8 cellular contexts compared by ENCODE assay signal in genomic region chr14:46490150-46490769, GRCh38.
DNase-seq lines count a peak whose midpoint lies in the region; ATAC-seq and TF ChIP-seq lines count a peak whose summit lies in the region.

No MANE protein-coding gene starts in this region.

- no peaks in the 10 kb centered on the region for H3K27me3 Mint-ChIP-seq in neural crest cell (ENCODE audit: low read depth)

- intact Hi-C loops in stomach (cut with DNase I; ENCODE audit: low total_unique reads), result no loop called here

- no peak overlapping the region for H3K4me3 ChIP-seq in stomach

- H3K27ac Mint-ChIP-seq in neural crest cell (ENCODE audit: unreplicated experiment), result no peak overlapping the region

- no peaks in the 10 kb centered on the region for H3K9me3 Mint-ChIP-seq in neural crest cell

- peak; percentile 74 for ATAC-seq in GM19035 (IDR thresholded peaks at IDR 0.05; ENCODE audit: unreplicated experiment)
- ATAC-seq in HG03135 (IDR thresholded peaks at IDR 0.05; ENCODE audit: unreplicated experiment), result peak; percentile 95

- peak; percentile 46 for DNase-seq in RKO (ENCODE audit: low spot score)
- no peak for DNase-seq in neural crest cell (ENCODE audit: low read depth, low spot score)
- no peak for DNase-seq in NCI-H1092 treated with DMSO at 0.1 percent for 48 hours (lab: John Stamatoyannopoulos, UW)
- no peak for DNase-seq in stomach
- no peak for DNase-seq in SHP77 treated with DMSO at 0.1 percent for 48 hours (lab: John Stamatoyannopoulos, UW)

- H3K36me3 Mint-ChIP-seq in neural crest cell (ENCODE audit: low read depth), result no peaks in the 10 kb centered on the region

- TF ChIP-seq EP300 in stomach (IDR thresholded peaks at IDR 0.05), result no peak

- no peaks in the 10 kb centered on the region for H3K9me3 ChIP-seq in stomach

- peaks cover 7% of the 10 kb centered on the region for H3K4me1 Mint-ChIP-seq in neural crest cell

- no peak overlapping the region for H3K27ac ChIP-seq in C4-2B
- H3K27ac ChIP-seq in stomach, result no peak overlapping the region

- no peak overlapping the region for H3K4me3 Mint-ChIP-seq in neural crest cell

- H3K36me3 ChIP-seq in stomach, result no peaks in the 10 kb centered on the region

- H3K27me3 ChIP-seq in stomach, result no peaks in the 10 kb centered on the region

- TF ChIP-seq CTCF in C4-2B (conservative IDR thresholded peaks at IDR 0.05) (peak; percentile 62), neural crest cell (conservative IDR thresholded peaks at IDR 0.05) (peak; percentile 62), stomach (IDR thresholded peaks at IDR 0.05) (peak in 2 of 7 experiments; percentile 9 to 34)

- H3K4me1 ChIP-seq in stomach, result no peaks in the 10 kb centered on the region

- WGBS in stomach, 5 donors, result 23 to 45% (median 33%) methylated on average over 2 of the region's 2 CpGs

- TF ChIP-seq POLR2A in stomach (IDR thresholded peaks at IDR 0.05), result no peak
